In the genomic region with DNA sequence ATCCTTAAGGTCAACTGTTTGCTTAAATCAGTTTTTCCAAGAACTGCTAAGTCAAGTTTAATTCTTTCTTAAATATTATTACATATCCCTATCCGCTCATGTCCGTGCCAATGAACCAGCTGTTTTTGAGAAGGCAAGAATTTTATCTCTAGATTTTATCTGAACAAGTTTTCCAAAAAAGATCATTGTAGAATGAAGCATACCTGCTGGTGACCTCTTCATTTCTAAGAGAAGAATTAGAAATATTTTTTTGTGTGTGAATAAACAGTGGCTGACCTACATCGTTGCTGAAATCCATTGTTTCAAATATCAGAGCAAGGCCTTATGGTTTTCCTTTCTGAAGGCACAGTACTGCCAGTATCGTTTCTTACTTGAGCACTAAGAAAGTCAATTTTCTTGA, we compare ENCODE assay signal across 9 cellular contexts. TPM values are rescaled to one million over a fixed set of nuclear protein-coding genes. Genes with fewer than 3 reads are reported as not detected.
"Had no signal": no experiment of that assay in that cellular context is flagged by ENCODE, and none has a peak within 500 bp of the region (broad histone marks: within the 10 kb centered on the region; RNA-seq: fewer than 3 reads in every experiment).

No MANE protein-coding gene starts in this region.

- H3K36me3 Mint-ChIP-seq: IgD-negative memory B cell had no signal

- H3K36me3 ChIP-seq: HAP-1 had no signal

- H3K27me3 Mint-ChIP-seq: IgD-negative memory B cell had no signal

- H3K4me3 ChIP-seq: HAP-1 had no signal

- H3K4me1 ChIP-seq: HAP-1 had no signal

- H3K27ac Mint-ChIP-seq: HFFc6, IgD-negative memory B cell had no signal

- DNase-seq: GOT3, H7, HFFc6, KBM-7 had no signal

- ATAC-seq: HCT116, HepG2 had no signal

- H3K27ac ChIP-seq: HL-60 had no signal

- H3K9me3 ChIP-seq: HAP-1 had no signal

- H3K4me3 Mint-ChIP-seq: HFFc6, IgD-negative memory B cell had no signal

RNA-seq across cellular contexts. Expression of gene RND3, which starts 58.5 kb away (rescaled TPM):
- polyA plus RNA-seq: IgD-negative memory B cell had no signal
